ENCODE assay signal across 16 cellular contexts in genomic region chr4:86443495-86443894, GRCh38.
"Had no signal": no experiment of that assay in that cellular context is flagged by ENCODE, and none has a peak within 500 bp of the region (broad histone marks: within the 10 kb centered on the region; RNA-seq: fewer than 3 reads in every experiment).

No MANE protein-coding gene starts in this region.

- H3K9me3 Mint-ChIP-seq: activated CD4-positive, alpha-beta memory T cell treated with anti-CD3 and anti-CD28 coated beads, Interleukin-2, amount 10 ng/mL, durations not matched to agents 7 days and 5 days had no signal

- H3K4me3 ChIP-seq: coronary artery, psoas muscle, spleen, upper lobe of left lung had no signal

- H3K27ac Mint-ChIP-seq: activated CD4-positive, alpha-beta memory T cell treated with anti-CD3 and anti-CD28 coated beads, Interleukin-2, amount 10 ng/mL, durations not matched to agents 7 days and 5 days; activated CD4-positive, alpha-beta T cell treated with anti-CD3 and anti-CD28 coated beads for 36 hours; activated naive CD8-positive, alpha-beta T cell treated with anti-CD3 and anti-CD28 coated beads, Interleukin-2, amount 50 U/mL, for 24 hours; activated T-cell treated with anti-CD3 and anti-CD28 coated beads, Interleukin-2, amount 50 U/mL, for 72 hours; naive thymus-derived CD4-positive, alpha-beta T cell; stimulated activated naive B cell treated with anti-CD40 and anti-IgM and Interleukin-4, amounts not matched to agents 10 μg/mL and 1 μg/mL and 100 μg/mL, for 72 hours had no signal

- H3K4me1 ChIP-seq: psoas muscle, spleen, upper lobe of left lung had no signal

- H3K27me3 Mint-ChIP-seq: activated naive CD8-positive, alpha-beta T cell treated with anti-CD3 and anti-CD28 coated beads, Interleukin-2, amount 50 U/mL, for 24 hours had no signal

- DNase-seq: activated CD4-positive, alpha-beta memory T cell treated with anti-CD3 and anti-CD28 coated beads, Interleukin-2, amount 10 ng/mL, durations not matched to agents 7 days and 5 days; activated CD4-positive, alpha-beta T cell treated with anti-CD3 and anti-CD28 coated beads for 36 hours; activated CD8-positive, alpha-beta memory T cell treated with anti-CD3 and anti-CD28 coated beads, Interleukin-2, amount 50 U/mL, for 4 hours; activated naive CD8-positive, alpha-beta T cell treated with anti-CD3 and anti-CD28 coated beads, Interleukin-2, amount 50 U/mL, for 24 hours; activated T-cell treated with anti-CD3 and anti-CD28 coated beads, Interleukin-2, amount 50 U/mL, for 72 hours; effector memory CD4-positive, alpha-beta T cell; hippocampal formation; kidney glomerular epithelial cell; naive thymus-derived CD4-positive, alpha-beta T cell; psoas muscle; spleen; stimulated activated CD4-positive, alpha-beta T cell treated with anti-CD3 and anti-CD28 coated beads, Interleukin-1b, Interleukin-23, amount 100 ng/mL, for 48 hours; stimulated activated naive B cell treated with anti-CD40 and anti-IgM and Interleukin-4, amounts not matched to agents 10 μg/mL and 1 μg/mL and 100 μg/mL, for 72 hours; upper lobe of left lung had no signal

- H3K4me1 Mint-ChIP-seq: activated CD4-positive, alpha-beta memory T cell treated with anti-CD3 and anti-CD28 coated beads, Interleukin-2, amount 10 ng/mL, durations not matched to agents 7 days and 5 days; activated CD4-positive, alpha-beta T cell treated with anti-CD3 and anti-CD28 coated beads for 36 hours; activated naive CD8-positive, alpha-beta T cell treated with anti-CD3 and anti-CD28 coated beads, Interleukin-2, amount 50 U/mL, for 24 hours; naive thymus-derived CD4-positive, alpha-beta T cell had no signal

- H3K4me3 Mint-ChIP-seq: activated CD4-positive, alpha-beta memory T cell treated with anti-CD3 and anti-CD28 coated beads, Interleukin-2, amount 10 ng/mL, durations not matched to agents 7 days and 5 days; activated CD4-positive, alpha-beta T cell treated with anti-CD3 and anti-CD28 coated beads for 36 hours; activated naive CD8-positive, alpha-beta T cell treated with anti-CD3 and anti-CD28 coated beads, Interleukin-2, amount 50 U/mL, for 24 hours; activated T-cell treated with anti-CD3 and anti-CD28 coated beads, Interleukin-2, amount 50 U/mL, for 72 hours; naive thymus-derived CD4-positive, alpha-beta T cell; stimulated activated naive B cell treated with anti-CD40 and anti-IgM and Interleukin-4, amounts not matched to agents 10 μg/mL and 1 μg/mL and 100 μg/mL, for 72 hours had no signal

- H3K36me3 ChIP-seq: spleen, upper lobe of left lung had no signal

- H3K27ac ChIP-seq: coronary artery, psoas muscle, spleen, upper lobe of left lung had no signal

- ATAC-seq: activated CD4-positive, alpha-beta T cell treated with anti-CD3 and anti-CD28 coated beads for 36 hours; activated naive CD8-positive, alpha-beta T cell treated with anti-CD3 and anti-CD28 coated beads, Interleukin-2, amount 50 U/mL, for 24 hours; activated T-cell treated with anti-CD3 and anti-CD28 coated beads, Interleukin-2, amount 50 U/mL, for 72 hours; naive thymus-derived CD4-positive, alpha-beta T cell; sciatic nerve; stimulated activated naive B cell treated with anti-CD40 and anti-IgM and Interleukin-4, amounts not matched to agents 10 μg/mL and 1 μg/mL and 100 μg/mL, for 72 hours had no signal

- H3K9me3 ChIP-seq: psoas muscle, spleen, upper lobe of left lung had no signal

- H3K36me3 Mint-ChIP-seq: naive thymus-derived CD4-positive, alpha-beta T cell; stimulated activated naive B cell treated with anti-CD40 and anti-IgM and Interleukin-4, amounts not matched to agents 10 μg/mL and 1 μg/mL and 100 μg/mL, for 72 hours had no signal

- H3K27me3 ChIP-seq: spleen, upper lobe of left lung had no signal
